Comparison of ENCODE assay signal across 18 cellular contexts in the genomic region with DNA sequence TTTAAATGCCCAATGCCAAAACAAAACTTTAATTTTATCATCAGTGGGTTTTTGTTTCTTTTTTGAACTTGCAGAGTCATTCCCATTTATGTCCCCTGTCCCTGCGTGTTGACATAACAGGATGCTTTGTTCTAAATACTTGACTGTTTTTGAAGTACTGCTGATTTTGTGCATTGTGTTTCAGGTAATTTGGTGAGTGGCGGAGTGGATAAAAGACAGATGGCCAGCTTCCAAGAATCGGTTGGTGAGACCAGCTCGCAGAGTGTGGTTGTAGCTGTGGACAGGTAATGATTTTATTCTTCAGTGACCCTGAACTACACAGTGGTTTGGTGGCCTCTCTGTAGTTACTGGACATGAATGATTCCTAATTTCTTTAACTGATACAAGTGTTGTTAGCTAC. TPM values are rescaled to one million over a fixed set of nuclear protein-coding genes. Genes with fewer than 3 reads are reported as not detected.
DNase-seq lines count a peak whose midpoint lies in the region; FAIRE-seq and TF ChIP-seq lines count a peak whose summit lies in the region.
"Had no signal": no experiment of that assay in that cellular context is flagged by ENCODE, and none has a peak within 500 bp of the region (broad histone marks: within the 10 kb centered on the region; RNA-seq: fewer than 3 reads in every experiment).

No MANE protein-coding gene starts in this region.

- no peaks in the 10 kb centered on the region for H3K23me2 ChIP-seq in H9 (ENCODE audit: insufficient read length, low read depth, low read length, poor library complexity, severe bottlenecking)

- no peak overlapping the region for H2AFZ ChIP-seq in H9 (ENCODE audit: low read length)

- H3K4me1 Mint-ChIP-seq in H9 (no peaks in the 10 kb centered on the region), HFFc6 (ENCODE audit: low read depth) (peaks cover 5% of the 10 kb centered on the region; the same call in 1 of the 2 replicates)

- H3K36me3 Mint-ChIP-seq in H9 (ENCODE audit: insufficient read depth in 1 of 3, low read depth in 3 of 3), result peaks cover 27 to 85% (median 62%) of the 10 kb centered on the region in 3 experiments; a peak in 6 of 7 replicates
- H3K36me3 Mint-ChIP-seq in HFFc6 (ENCODE audit: low read depth), result peaks cover 35% of the 10 kb centered on the region

- H3K14ac ChIP-seq in H9 (ENCODE audit: insufficient read depth, low read length), result no peak overlapping the region

- in situ Hi-C loops in Caki2 (cut with HindIII; ENCODE audit: low pct_unique_long_range_greater_than_20kb, low sequenced_read_pairs), result no loop called here

- H3K4me2 ChIP-seq in H9 (ENCODE audit: insufficient read depth, insufficient read length, low read length), result no peak overlapping the region

- no peak overlapping the region for H3K27ac ChIP-seq in H9 (ENCODE audit: insufficient read length, low read depth, low read length)
- H3K27ac ChIP-seq: gastrocnemius medialis, left lung, RWPE1, sigmoid colon had no signal

- H3K27ac Mint-ChIP-seq in H9 (no peak overlapping the region), HFFc6 (no peak overlapping the region)

- H3K9ac ChIP-seq in H9 (ENCODE audit: extremely low read depth, insufficient read length, low read length), result no peak overlapping the region

- no peak overlapping the region for H3K56ac ChIP-seq in H9 (ENCODE audit: insufficient read length, low read depth, low read length)

- H4K8ac ChIP-seq in H9 (replicated peaks; ENCODE audit: insufficient read length, low read depth, low read length), result no peak overlapping the region

- H3K4me3 Mint-ChIP-seq in H9 (no peak overlapping the region), HFFc6 (no peak overlapping the region)

- no peak for FAIRE-seq in frontal cortex (lab: Jason Lieb, UNC)
- FAIRE-seq: astrocyte had no signal

- no peaks in the 10 kb centered on the region for H3K9me3 ChIP-seq in H9 (ENCODE audit: control insufficient read depth, low read depth, low read length)
- H3K9me3 ChIP-seq: gastrocnemius medialis, left lung, mucosa of descending colon, sigmoid colon had no signal

- DNase-seq in Caki2 (ENCODE audit: low read depth) (peak; percentile 36), NCI-H1092 treated with DMSO at 0.1 percent for 48 hours (lab: John Stamatoyannopoulos, UW) (peak; percentile 76), NCI-H2196 (lab: John Stamatoyannopoulos, UW; ENCODE audit: unreplicated experiment) (peak; percentile 39), astrocyte of the hippocampus (ENCODE audit: low read depth, low spot score) (peak; percentile 19), NK-92 (lab: John Stamatoyannopoulos, UW; ENCODE audit: unreplicated experiment) (no peak), H9 (no peak), frontal cortex (ENCODE audit: low spot score in 2 of 2) (no peak), HFFc6 (no peak)
- DNase-seq: activated gamma-delta T cell; DMS 273 treated with DMSO at 0.1 percent for 48 hours; gastrocnemius medialis; left lung; MM.1S; mucosa of descending colon; sigmoid colon; stimulated activated CD4-positive, alpha-beta T cell treated with anti-CD3 and anti-CD28 coated beads, Interleukin-1b, Interleukin-23, amount 100 ng/mL, for 48 hours had no signal

- no peaks in the 10 kb centered on the region for H3K27me3 ChIP-seq in H9 (ENCODE audit: insufficient read depth, low read length)
- H3K27me3 ChIP-seq: gastrocnemius medialis, left lung, sigmoid colon had no signal

- H2BK20ac ChIP-seq in H9 (ENCODE audit: low read depth, low read length, poor library complexity, severe bottlenecking), result no peak overlapping the region

- no peak overlapping the region for H4K91ac ChIP-seq in H9 (ENCODE audit: insufficient read length, low read depth, low read length)

- no peak overlapping the region for H2BK12ac ChIP-seq in H9 (ENCODE audit: insufficient read length, low read depth, low read length)

- H2BK5ac ChIP-seq in H9 (ENCODE audit: insufficient read length, low read length), result no peak overlapping the region

- H3K79me2 ChIP-seq in H9 (ENCODE audit: insufficient read depth, low read length), result no peaks in the 10 kb centered on the region

- no peaks in the 10 kb centered on the region for H3K4me1 ChIP-seq in H9 (ENCODE audit: insufficient read depth, low read length)
- H3K4me1 ChIP-seq: gastrocnemius medialis, left lung, sigmoid colon had no signal

- no peak overlapping the region for H3T11ph ChIP-seq in H9 (ENCODE audit: low read length)

- no peaks in the 10 kb centered on the region for H3K27me3 Mint-ChIP-seq in H9 (ENCODE audit: low read depth)
- H3K27me3 Mint-ChIP-seq in HFFc6 (ENCODE audit: insufficient read depth), result peaks cover 2% of the 10 kb centered on the region; the same call in 1 of the 2 replicates

- no peaks in the 10 kb centered on the region for H4K20me1 ChIP-seq in H9 (ENCODE audit: control insufficient read depth, insufficient read depth, insufficient read length)

- H2BK15ac ChIP-seq in H9 (ENCODE audit: low read depth, low read length), result no peak overlapping the region

- no peak overlapping the region for H3K18ac ChIP-seq in H9 (ENCODE audit: insufficient read length, low read depth, low read length)

- no CpG with 5 or more reads among the region's 4 CpGs for WGBS in H9 (ENCODE audit: extremely low coverage, insufficient read length, low lambda C conversion rate)

- no peak overlapping the region for H2AK5ac ChIP-seq in H9 (ENCODE audit: insufficient read length, low read length)

- no peak overlapping the region for H3K23ac ChIP-seq in H9 (ENCODE audit: insufficient read length, low read depth, low read length)

- no peak overlapping the region for H2BK120ac ChIP-seq in H9 (ENCODE audit: low read depth, low read length, poor library complexity, severe bottlenecking)

- H3K9me3 Mint-ChIP-seq in H9 (no peaks in the 10 kb centered on the region), HFFc6 (no peaks in the 10 kb centered on the region)

- no peaks in the 10 kb centered on the region for H3K79me1 ChIP-seq in H9 (ENCODE audit: insufficient read depth, low read depth, low read length, poor library complexity, severe bottlenecking)

- H3K4ac ChIP-seq in H9 (ENCODE audit: low read depth, low read length), result no peak overlapping the region

- TF ChIP-seq CTCF in H9 (conservative IDR thresholded peaks at IDR 0.05), result no peak
- TF ChIP-seq CTCF in HFFc6 (IDR thresholded peaks at IDR 0.05), result no peak

- H4K5ac ChIP-seq in H9 (ENCODE audit: insufficient read length, low read depth, low read length), result no peak overlapping the region

RNA-seq across cellular contexts. Expression of a gene that starts 50.5 kb away (rescaled TPM):
- total RNA-seq in Caki2 (2014; rRNA removed; shearing (Covaris generic); ENCODE audit: low replicate concordance), result 117 and 154 TPM in 2 replicates
- total RNA-seq in H9 (2021) (244 and 246 TPM in 2 replicates), frontal cortex (172 TPM)
- 100 to 1,000 TPM in 4 of 6 experiments, 10 to 100 TPM in 2; 77.7 to 118 (median 106) TPM for total RNA-seq in HFFc6 (2021; fragmentation: NEBNext Ultra II Directional; extraction: Animal tissue kit (Norgen Biotek cat#: 25700))

Comparison
In these comparisons a context has a peak if more than half of its experiments do, and no peak if none do; other contexts are left out.
1. DNase-seq: peak in Caki2 (single experiment), NCI-H1092 treated with DMSO at 0.1 percent for 48 hours (single experiment), NCI-H2196 (single experiment) and astrocyte of the hippocampus (single experiment); none in NK-92 (single experiment), H9 (single experiment), frontal cortex (0 of 2) and HFFc6 (single experiment).